ENCODE assay signal across 1 cellular context in the genomic region with DNA sequence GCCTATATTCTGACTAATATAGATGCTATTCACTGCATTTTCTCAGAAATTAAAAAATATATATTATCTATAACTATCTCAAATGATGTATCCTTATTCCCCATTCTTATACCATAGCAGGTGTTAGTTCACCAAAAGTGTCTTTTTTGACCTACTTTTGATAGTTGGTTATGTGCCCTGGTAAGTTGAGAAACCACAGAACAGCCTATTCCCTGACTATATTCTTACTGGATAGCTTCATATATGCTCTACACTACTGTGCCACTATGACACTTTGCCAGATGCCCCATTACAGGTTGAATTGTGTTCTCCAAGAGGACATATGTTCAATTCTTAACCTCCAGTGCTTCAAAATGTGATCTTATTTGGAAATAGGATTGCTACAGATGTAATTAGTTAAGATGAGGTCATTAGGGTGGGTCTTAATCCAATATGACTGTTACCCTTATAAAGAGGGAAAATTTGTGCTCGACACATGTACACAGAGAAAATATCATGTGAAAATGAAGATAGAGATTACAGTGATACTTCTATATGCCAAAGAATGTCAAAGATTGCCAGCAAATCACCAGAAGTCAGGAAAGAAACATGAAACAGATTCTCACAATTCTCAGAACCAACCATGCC.
TF ChIP-seq lines count a peak whose summit lies in the region.

No MANE protein-coding gene starts in this region.

TF ChIP-seq in K562, 482 proteins besides CTCF, POLR2A, EP300 and RAD21 (continued from another document):
- TF ChIP-seq USF2 (CRISPR knock-in tag; IDR thresholded peaks at IDR 0.05) = no peak
- no peak for TF ChIP-seq ZBTB34 (CRISPR knock-in tag; IDR thresholded peaks at IDR 0.05)
- no peak for TF ChIP-seq ZNF76 (CRISPR knock-in tag; IDR thresholded peaks at IDR 0.05; ENCODE audit: borderline replicate concordance)
- TF ChIP-seq KAT7 (CRISPR knock-in tag; IDR thresholded peaks at IDR 0.05; ENCODE audit: borderline replicate concordance) = no peak
- TF ChIP-seq, protein P1, sequence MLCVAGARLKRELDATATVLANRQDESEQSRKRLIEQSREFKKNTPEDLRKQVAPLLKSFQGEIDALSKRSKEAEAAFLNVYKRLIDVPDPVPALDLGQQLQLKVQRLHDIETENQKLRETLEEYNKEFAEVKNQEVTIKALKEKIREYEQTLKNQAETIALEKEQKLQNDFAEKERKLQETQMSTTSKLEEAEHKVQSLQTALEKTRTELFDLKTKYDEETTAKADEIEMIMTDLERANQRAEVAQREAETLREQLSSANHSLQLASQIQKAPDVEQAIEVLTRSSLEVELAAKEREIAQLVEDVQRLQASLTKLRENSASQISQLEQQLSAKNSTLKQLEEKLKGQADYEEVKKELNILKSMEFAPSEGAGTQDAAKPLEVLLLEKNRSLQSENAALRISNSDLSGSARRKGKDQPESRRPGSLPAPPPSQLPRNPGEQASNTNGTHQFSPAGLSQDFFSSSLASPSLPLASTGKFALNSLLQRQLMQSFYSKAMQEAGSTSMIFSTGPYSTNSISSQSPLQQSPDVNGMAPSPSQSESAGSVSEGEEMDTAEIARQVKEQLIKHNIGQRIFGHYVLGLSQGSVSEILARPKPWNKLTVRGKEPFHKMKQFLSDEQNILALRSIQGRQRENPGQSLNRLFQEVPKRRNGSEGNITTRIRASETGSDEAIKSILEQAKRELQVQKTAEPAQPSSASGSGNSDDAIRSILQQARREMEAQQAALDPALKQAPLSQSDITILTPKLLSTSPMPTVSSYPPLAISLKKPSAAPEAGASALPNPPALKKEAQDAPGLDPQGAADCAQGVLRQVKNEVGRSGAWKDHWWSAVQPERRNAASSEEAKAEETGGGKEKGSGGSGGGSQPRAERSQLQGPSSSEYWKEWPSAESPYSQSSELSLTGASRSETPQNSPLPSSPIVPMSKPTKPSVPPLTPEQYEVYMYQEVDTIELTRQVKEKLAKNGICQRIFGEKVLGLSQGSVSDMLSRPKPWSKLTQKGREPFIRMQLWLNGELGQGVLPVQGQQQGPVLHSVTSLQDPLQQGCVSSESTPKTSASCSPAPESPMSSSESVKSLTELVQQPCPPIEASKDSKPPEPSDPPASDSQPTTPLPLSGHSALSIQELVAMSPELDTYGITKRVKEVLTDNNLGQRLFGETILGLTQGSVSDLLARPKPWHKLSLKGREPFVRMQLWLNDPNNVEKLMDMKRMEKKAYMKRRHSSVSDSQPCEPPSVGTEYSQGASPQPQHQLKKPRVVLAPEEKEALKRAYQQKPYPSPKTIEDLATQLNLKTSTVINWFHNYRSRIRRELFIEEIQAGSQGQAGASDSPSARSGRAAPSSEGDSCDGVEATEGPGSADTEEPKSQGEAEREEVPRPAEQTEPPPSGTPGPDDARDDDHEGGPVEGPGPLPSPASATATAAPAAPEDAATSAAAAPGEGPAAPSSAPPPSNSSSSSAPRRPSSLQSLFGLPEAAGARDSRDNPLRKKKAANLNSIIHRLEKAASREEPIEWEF (CRISPR knock-in tag; IDR thresholded peaks at IDR 0.05) = no peak
- TF ChIP-seq SOX6 (IDR thresholded peaks at IDR 0.05) = no peak
- TF ChIP-seq ZNF274 (IDR thresholded peaks at IDR 0.05; ENCODE audit: borderline replicate concordance, low read depth, low read length) = no peak
- TF ChIP-seq PYGO2 (tag; IDR thresholded peaks at IDR 0.05) = no peak
- TF ChIP-seq, protein P2, sequence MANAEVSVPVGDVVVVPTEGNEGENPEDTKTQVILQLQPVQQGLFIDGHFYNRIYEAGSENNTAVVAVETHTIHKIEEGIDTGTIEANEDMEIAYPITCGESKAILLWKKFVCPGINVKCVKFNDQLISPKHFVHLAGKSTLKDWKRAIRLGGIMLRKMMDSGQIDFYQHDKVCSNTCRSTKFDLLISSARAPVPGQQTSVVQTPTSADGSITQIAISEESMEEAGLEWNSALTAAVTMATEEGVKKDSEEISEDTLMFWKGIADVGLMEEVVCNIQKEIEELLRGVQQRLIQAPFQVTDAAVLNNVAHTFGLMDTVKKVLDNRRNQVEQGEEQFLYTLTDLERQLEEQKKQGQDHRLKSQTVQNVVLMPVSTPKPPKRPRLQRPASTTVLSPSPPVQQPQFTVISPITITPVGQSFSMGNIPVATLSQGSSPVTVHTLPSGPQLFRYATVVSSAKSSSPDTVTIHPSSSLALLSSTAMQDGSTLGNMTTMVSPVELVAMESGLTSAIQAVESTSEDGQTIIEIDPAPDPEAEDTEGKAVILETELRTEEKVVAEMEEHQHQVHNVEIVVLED (CRISPR knock-in tag; IDR thresholded peaks at IDR 0.05) = no peak
- no peak for TF ChIP-seq ZC3H4 (CRISPR knock-in tag; IDR thresholded peaks at IDR 0.05; ENCODE audit: borderline replicate concordance)
